ENCODE assay signal across 13 cellular contexts in genomic region chr12:24499151-24500146, GRCh38.
DNase-seq lines count a peak whose midpoint lies in the region; ATAC-seq and TF ChIP-seq lines count a peak whose summit lies in the region.
"Had no signal": no experiment of that assay in that cellular context is flagged by ENCODE, and none has a peak within 500 bp of the region (broad histone marks: within the 10 kb centered on the region; RNA-seq: fewer than 3 reads in every experiment).

No MANE protein-coding gene starts in this region.

- H3K4me3 Mint-ChIP-seq in stimulated activated memory B cell treated with anti-CD40 and anti-IgM and Interleukin-4, amounts not matched to agents 10 μg/mL and 1 μg/mL and 100 μg/mL, for 72 hours: no peak overlapping the region
- H3K4me3 Mint-ChIP-seq in effector memory CD8-positive, alpha-beta T cell: no peak overlapping the region
- H3K4me3 Mint-ChIP-seq: CD4-positive, CD25-positive, alpha-beta regulatory T cell; stimulated activated naive B cell treated with anti-CD40 and anti-IgM and Interleukin-4, amounts not matched to agents 10 μg/mL and 1 μg/mL and 100 μg/mL, for 72 hours had no signal

- ATAC-seq in esophagus mucosa: no peak
- ATAC-seq in stimulated activated memory B cell treated with anti-CD40 and anti-IgM and Interleukin-4, amounts not matched to agents 10 μg/mL and 1 μg/mL and 100 μg/mL, for 72 hours: no peak
- no peak for ATAC-seq in effector memory CD8-positive, alpha-beta T cell (replicated peaks)
- ATAC-seq: stimulated activated naive B cell treated with anti-CD40 and anti-IgM and Interleukin-4, amounts not matched to agents 10 μg/mL and 1 μg/mL and 100 μg/mL, for 72 hours had no signal

- no peak overlapping the region for H3K27ac Mint-ChIP-seq in stimulated activated memory B cell treated with anti-CD40 and anti-IgM and Interleukin-4, amounts not matched to agents 10 μg/mL and 1 μg/mL and 100 μg/mL, for 72 hours
- no peak overlapping the region for H3K27ac Mint-ChIP-seq in effector memory CD8-positive, alpha-beta T cell
- H3K27ac Mint-ChIP-seq: CD4-positive, CD25-positive, alpha-beta regulatory T cell; stimulated activated naive B cell treated with anti-CD40 and anti-IgM and Interleukin-4, amounts not matched to agents 10 μg/mL and 1 μg/mL and 100 μg/mL, for 72 hours had no signal

- intact Hi-C loops in ovary (cut with DNase I): no loop called here

- H3K36me3 Mint-ChIP-seq in stimulated activated memory B cell treated with anti-CD40 and anti-IgM and Interleukin-4, amounts not matched to agents 10 μg/mL and 1 μg/mL and 100 μg/mL, for 72 hours: no peaks in the 10 kb centered on the region
- H3K36me3 Mint-ChIP-seq in effector memory CD8-positive, alpha-beta T cell (ENCODE audit: insufficient read depth): no peaks in the 10 kb centered on the region
- H3K36me3 Mint-ChIP-seq: CD4-positive, CD25-positive, alpha-beta regulatory T cell; stimulated activated naive B cell treated with anti-CD40 and anti-IgM and Interleukin-4, amounts not matched to agents 10 μg/mL and 1 μg/mL and 100 μg/mL, for 72 hours had no signal

- peak overlapping the region; percentile 23; the same call in 1 of the 2 replicates for H3K4me3 ChIP-seq in WI38 (ENCODE audit: low read depth, low read length)
- no peak overlapping the region for H3K4me3 ChIP-seq in ovary

- 60 to 75% (median 68%) methylated on average over 8 of the region's 8 CpGs for WGBS in ovary, 3 donors

- peak overlapping the region; percentile 32 to 57 for H3K27ac ChIP-seq in ovary

- no peak for TF ChIP-seq POLR2A in ovary (IDR thresholded peaks at IDR 0.05)

- no peak for TF ChIP-seq EP300 in ovary (IDR thresholded peaks at IDR 0.05)

- H3K9me3 Mint-ChIP-seq in stimulated activated memory B cell treated with anti-CD40 and anti-IgM and Interleukin-4, amounts not matched to agents 10 μg/mL and 1 μg/mL and 100 μg/mL, for 72 hours: peaks cover 3% of the 10 kb centered on the region
- peaks cover 0 to 2% of the 10 kb centered on the region in 2 donors for H3K9me3 Mint-ChIP-seq in effector memory CD8-positive, alpha-beta T cell

- no peaks in the 10 kb centered on the region for H3K27me3 ChIP-seq in ovary

- peaks cover 11% of the 10 kb centered on the region for H3K4me1 ChIP-seq in ovary (ENCODE audit: insufficient read depth)

- no peaks in the 10 kb centered on the region for H3K27me3 Mint-ChIP-seq in stimulated activated memory B cell treated with anti-CD40 and anti-IgM and Interleukin-4, amounts not matched to agents 10 μg/mL and 1 μg/mL and 100 μg/mL, for 72 hours
- peaks cover 0 to 5% of the 10 kb centered on the region in 2 donors for H3K27me3 Mint-ChIP-seq in effector memory CD8-positive, alpha-beta T cell
- H3K27me3 Mint-ChIP-seq: CD4-positive, CD25-positive, alpha-beta regulatory T cell; stimulated activated naive B cell treated with anti-CD40 and anti-IgM and Interleukin-4, amounts not matched to agents 10 μg/mL and 1 μg/mL and 100 μg/mL, for 72 hours had no signal

- H3K9me3 ChIP-seq in ovary: no peaks in the 10 kb centered on the region

- in situ Hi-C loops in Caki2 (cut with HindIII; ENCODE audit: low pct_unique_long_range_greater_than_20kb, low sequenced_read_pairs): no loop called here

- DNase-seq in Caki2 (ENCODE audit: low read depth): peak; percentile 12
- peak; percentile 70 for DNase-seq in foreskin melanocyte
- DNase-seq in ovary: no peak
- no peak for DNase-seq in retina
- no peak for DNase-seq in effector memory CD8-positive, alpha-beta T cell
- DNase-seq: activated CD4-positive, alpha-beta T cell treated with anti-CD3 and anti-CD28 coated beads for 1 hour; activated gamma-delta T cell; CD4-positive, CD25-positive, alpha-beta regulatory T cell; NCI-H2171; stimulated activated naive B cell treated with anti-CD40 and anti-IgM and Interleukin-4, amounts not matched to agents 10 μg/mL and 1 μg/mL and 100 μg/mL, for 72 hours had no signal

- TF ChIP-seq CTCF in WI38 (IDR thresholded peaks at IDR 0.05; ENCODE audit: low read depth, low read length): no peak
- no peak for TF ChIP-seq CTCF in ovary (IDR thresholded peaks at IDR 0.05)

- peaks cover under 1% of the 10 kb centered on the region for H3K4me1 Mint-ChIP-seq in stimulated activated memory B cell treated with anti-CD40 and anti-IgM and Interleukin-4, amounts not matched to agents 10 μg/mL and 1 μg/mL and 100 μg/mL, for 72 hours
- H3K4me1 Mint-ChIP-seq in effector memory CD8-positive, alpha-beta T cell (ENCODE audit: low read depth in 2 of 2): no peaks in the 10 kb centered on the region
- H3K4me1 Mint-ChIP-seq: CD4-positive, CD25-positive, alpha-beta regulatory T cell; stimulated activated naive B cell treated with anti-CD40 and anti-IgM and Interleukin-4, amounts not matched to agents 10 μg/mL and 1 μg/mL and 100 μg/mL, for 72 hours had no signal

- no peaks in the 10 kb centered on the region for H3K36me3 ChIP-seq in ovary

Comparison
In these comparisons a context has a peak if more than half of its experiments do, and no peak if none do; other contexts are left out.
1. DNase-seq: peak in Caki2 (single experiment) and foreskin melanocyte (single experiment); none in ovary (0 of 5), retina (single experiment) and effector memory CD8-positive, alpha-beta T cell (0 of 3).